Comparison of ENCODE assay signal across 22 cellular contexts in genomic region chr7:14376711-14377110, GRCh38.
"Had no signal": no experiment of that assay in that cellular context is flagged by ENCODE, and none has a peak within 500 bp of the region (broad histone marks: within the 10 kb centered on the region; RNA-seq: fewer than 3 reads in every experiment).

No MANE protein-coding gene starts in this region.

- H3K9me3 Mint-ChIP-seq: endodermal cell, nephron progenitor cell had no signal

- ATAC-seq: foreskin keratinocyte, left colon, left ventricle myocardium superior, pancreas, right cardiac atrium had no signal

- H3K9me3 ChIP-seq: pancreas had no signal

- H3K27ac Mint-ChIP-seq: endodermal cell, naive B cell, nephron progenitor cell, progenitor cell of endocrine pancreas had no signal

- H3K27me3 Mint-ChIP-seq: naive B cell, progenitor cell of endocrine pancreas had no signal

- H3K36me3 Mint-ChIP-seq: naive B cell had no signal

- H3K4me1 ChIP-seq: pancreas had no signal

- FAIRE-seq: endothelial cell of umbilical vein, pancreas had no signal

- H3K27ac ChIP-seq: foreskin keratinocyte, pancreas had no signal

- H3K27me3 ChIP-seq: foreskin keratinocyte, pancreas had no signal

- H3K4me3 Mint-ChIP-seq: endodermal cell, naive B cell, nephron progenitor cell had no signal

- DNase-seq: effector CD4-positive, alpha-beta T cell; endodermal cell; erythroblast; foreskin keratinocyte; head of caudate nucleus; hippocampal formation; left colon; left ventricle myocardium superior; mesenchymal stem cell; naive B cell; nephron progenitor cell; nucleus accumbens; pancreas; right cardiac atrium; stimulated activated CD4-positive, alpha-beta T cell treated with anti-CD3 and anti-CD28 coated beads, Interleukin-2, amount 100 ng/mL, for 48 hours; stimulated activated naive CD4-positive, alpha-beta T cell treated with Interleukin-2 at 50 U/mL for 16 hours; trophoblast cell had no signal

- H3K4me1 Mint-ChIP-seq: endodermal cell, nephron progenitor cell had no signal

- H3K4me3 ChIP-seq: coronary artery, lung, pancreas, smooth muscle cell had no signal

- H3K36me3 ChIP-seq: pancreas had no signal

- H3K4me2 ChIP-seq: smooth muscle cell had no signal
